1 cellular context compared by ENCODE assay signal in genomic region chrX:71224098-71224708, GRCh38.
TF ChIP-seq lines count a peak whose summit lies in the region.

No MANE protein-coding gene starts in this region.

TF ChIP-seq in H1, 55 proteins besides CTCF, POLR2A, EP300 and RAD21:
- TF ChIP-seq BCL11A (IDR thresholded peaks at IDR 0.05; ENCODE audit: low read depth in 2 of 2, low read length in 2 of 2) (no peak), CHD7 (IDR thresholded peaks at IDR 0.05; ENCODE audit: insufficient replicate concordance, low read length) (no peak), TBP (IDR thresholded peaks at IDR 0.05; ENCODE audit: low read depth, low read length) (no peak), SP4 (IDR thresholded peaks at IDR 0.05; ENCODE audit: low read length) (no peak), TAF7 (optimal IDR thresholded peaks at IDR 0.05; ENCODE audit: borderline replicate concordance, low read depth, low read length) (no peak), SP1 (IDR thresholded peaks at IDR 0.05; ENCODE audit: low read depth, low read length) (no peak), JUND (IDR thresholded peaks at IDR 0.05; ENCODE audit: low read length) (no peak), NRF1 (IDR thresholded peaks at IDR 0.05; ENCODE audit: low read depth, low read length) (no peak), SP2 (IDR thresholded peaks at IDR 0.05; ENCODE audit: low read length) (no peak), TAF1 (IDR thresholded peaks at IDR 0.05; ENCODE audit: low read depth, low read length) (no peak), MAFK (IDR thresholded peaks at IDR 0.05; ENCODE audit: low read depth, low read length) (no peak)
